In genomic region chr4:150126201-150126879, GRCh38 we compare ENCODE assay signal across 8 cellular contexts. TPM values are rescaled to one million over a fixed set of nuclear protein-coding genes. Genes with fewer than 3 reads are reported as not detected.
DNase-seq lines count a peak whose midpoint lies in the region; ATAC-seq, FAIRE-seq and TF ChIP-seq lines count a peak whose summit lies in the region.
"Had no signal": no experiment of that assay in that cellular context is flagged by ENCODE, and none has a peak within 500 bp of the region (broad histone marks: within the 10 kb centered on the region; RNA-seq: fewer than 3 reads in every experiment).

No MANE protein-coding gene starts in this region.

- peaks cover 11% of the 10 kb centered on the region for H3K27me3 Mint-ChIP-seq in stimulated activated memory B cell treated with anti-CD40 and anti-IgM and Interleukin-4, amounts not matched to agents 10 μg/mL and 1 μg/mL and 100 μg/mL, for 72 hours
- no peaks in the 10 kb centered on the region for H3K27me3 Mint-ChIP-seq in GM23338 (ENCODE audit: insufficient read depth, low read depth, poor library complexity)

- SMC1A ChIA-PET in GM12878 (lab: Charles Lee; ENCODE audit: uncharacterized antibody, unreplicated experiment), result no interaction called here

- no peak overlapping the region for H3K27ac Mint-ChIP-seq in stimulated activated memory B cell treated with anti-CD40 and anti-IgM and Interleukin-4, amounts not matched to agents 10 μg/mL and 1 μg/mL and 100 μg/mL, for 72 hours
- no peak overlapping the region for H3K27ac Mint-ChIP-seq in GM23338

- H3K56ac ChIP-seq in IMR-90 (ENCODE audit: extremely low read depth, insufficient read depth, low read length), result peak overlapping the region; percentile 27; the same call in 1 of the 2 replicates

- in situ Hi-C loops in IMR-90 (cut with MboI; ENCODE audit: low sequenced_read_pairs) (no loop called here), GM12878 (cut with MboI) (no loop called here)

- peak; percentile 68 for DNase-seq in IMR-90
- DNase-seq in GM12878 (ENCODE audit: low read depth, low spot score), result no peak
- no peak for DNase-seq in GM23338 (ENCODE audit: low spot score)
- no peak for DNase-seq in kidney
- DNase-seq: NCI-H82 had no signal

- no peaks in the 10 kb centered on the region for H3K27me3 ChIP-seq in IMR-90 (ENCODE audit: control insufficient read depth, insufficient read depth, low read length)
- H3K27me3 ChIP-seq in GM12878 (replicated peaks in 1 of 2; ENCODE audit: control insufficient read depth in 2 of 2, insufficient read depth in 2 of 2, low read length in 1 of 2), result no peaks in the 10 kb centered on the region
- H3K27me3 ChIP-seq in GM23338 (ENCODE audit: insufficient read depth), result no peaks in the 10 kb centered on the region

- no peak overlapping the region for H3K27ac ChIP-seq in IMR-90 (ENCODE audit: insufficient read depth, low read length)
- no peak overlapping the region for H3K27ac ChIP-seq in GM12878 (ENCODE audit: control insufficient read depth, insufficient read depth)
- H3K27ac ChIP-seq in GM23338 (ENCODE audit: low read depth), result no peak overlapping the region
- no peak overlapping the region for H3K27ac ChIP-seq in kidney (ENCODE audit: low read depth in 2 of 2, low read length in 2 of 2)

- peaks cover 4% of the 10 kb centered on the region; the same call in 1 of the 2 replicates for H3K9me3 ChIP-seq in IMR-90 (ENCODE audit: control insufficient read depth, insufficient read depth, low read length)
- H3K9me3 ChIP-seq in GM12878 (replicated peaks; ENCODE audit: control insufficient read depth, insufficient read depth, low read length), result no peaks in the 10 kb centered on the region
- peaks cover 0 to 6% of the 10 kb centered on the region in 2 donors for H3K9me3 ChIP-seq in kidney (ENCODE audit: control insufficient read depth in 1 of 2, low read length in 2 of 2)

- dilution Hi-C loops in IMR-90 (cut with HindIII; ENCODE audit: low sequenced_read_pairs, unreplicated experiment), result no loop called here

- ATAC-seq in GM19463 (IDR thresholded peaks at IDR 0.05; ENCODE audit: unreplicated experiment) (peak; percentile 17), IMR-90 (ENCODE audit: low read depth) (peak; percentile 34), GM12878 (peak; percentile 55), HG02588 (IDR thresholded peaks at IDR 0.05; ENCODE audit: unreplicated experiment) (no peak), GM23338 (no peak)
- ATAC-seq in stimulated activated memory B cell treated with anti-CD40 and anti-IgM and Interleukin-4, amounts not matched to agents 10 μg/mL and 1 μg/mL and 100 μg/mL, for 72 hours, result peak; percentile 68

- no peaks in the 10 kb centered on the region for H3K36me3 Mint-ChIP-seq in stimulated activated memory B cell treated with anti-CD40 and anti-IgM and Interleukin-4, amounts not matched to agents 10 μg/mL and 1 μg/mL and 100 μg/mL, for 72 hours
- 0 out of 3 replicates have a peak, but pooled peaks cover 3% of the 10 kb centered on the region for H3K36me3 Mint-ChIP-seq in GM23338 (ENCODE audit: low read depth)

- peaks cover 26 to 38% of the 10 kb centered on the region in 2 experiments for H3K79me1 ChIP-seq in IMR-90 (ENCODE audit: low read depth in 1 of 2, low read length in 2 of 2)

- CTCF ChIA-PET in IMR-90 (lab: Yijun Ruan, JAX) (interaction anchor here (1.0 kb wide), 1 partner anchor 10 kb away, joined by 3 read pairs; no protein-coding TSS in a partner anchor), GM12878 (lab: Yijun Ruan, JAX) (no interaction called here)

- H3K79me2 ChIP-seq in GM12878 (ENCODE audit: control insufficient read depth, insufficient read depth, low read length), result no peaks in the 10 kb centered on the region
- no peaks in the 10 kb centered on the region for H3K79me2 ChIP-seq in GM23338 (replicated peaks; ENCODE audit: insufficient read depth)

- no peaks in the 10 kb centered on the region for H3K36me3 ChIP-seq in IMR-90 (ENCODE audit: control insufficient read depth, insufficient read depth, low read length)
- H3K36me3 ChIP-seq in GM12878 (ENCODE audit: control insufficient read depth in 2 of 2, insufficient read depth in 2 of 2, low read length in 1 of 2), result no peaks in the 10 kb centered on the region
- no peaks in the 10 kb centered on the region for H3K36me3 ChIP-seq in GM23338 (ENCODE audit: insufficient read depth)
- no peaks in the 10 kb centered on the region for H3K36me3 ChIP-seq in kidney (ENCODE audit: control insufficient read depth in 1 of 2, insufficient read depth in 2 of 2, low read length in 2 of 2)

- H2BK15ac ChIP-seq in IMR-90 (ENCODE audit: low read depth, low read length), result no peak overlapping the region

- H2BK5ac ChIP-seq in IMR-90 (ENCODE audit: low read depth, low read length, poor library complexity, severe bottlenecking), result peak overlapping the region; percentile 79

- TF ChIP-seq POLR2A in IMR-90 (IDR thresholded peaks at IDR 0.05; ENCODE audit: low read depth, low read length), result no peak
- TF ChIP-seq POLR2A in GM12878 (IDR thresholded peaks at IDR 0.05; ENCODE audit: low read depth, low read length), result no peak

- peak overlapping the region; percentile 48; the same call in 1 of the 2 replicates for H2AK5ac ChIP-seq in IMR-90 (ENCODE audit: low read depth, low read length)

- peaks cover 26% of the 10 kb centered on the region for H3K4me1 Mint-ChIP-seq in stimulated activated memory B cell treated with anti-CD40 and anti-IgM and Interleukin-4, amounts not matched to agents 10 μg/mL and 1 μg/mL and 100 μg/mL, for 72 hours
- no peaks in the 10 kb centered on the region for H3K4me1 Mint-ChIP-seq in GM23338

- TF ChIP-seq RAD21 in IMR-90 (IDR thresholded peaks at IDR 0.05; ENCODE audit: low read length) (no peak), GM12878 (IDR thresholded peaks at IDR 0.05; ENCODE audit: insufficient read depth, low read depth, low read length) (no peak)

- H3K4me3 ChIP-seq in IMR-90 (ENCODE audit: insufficient read depth, low read depth, low read length) (no peak overlapping the region), GM12878 (no peak overlapping the region), GM23338 (no peak overlapping the region), kidney (ENCODE audit: low read length in 2 of 2) (no peak overlapping the region)

- no peak overlapping the region; the same call in 1 of the 2 replicates for H3K23ac ChIP-seq in IMR-90 (ENCODE audit: low read depth, low read length)

- peak overlapping the region; percentile 64; the same call in 1 of the 2 replicates for H2BK120ac ChIP-seq in IMR-90 (ENCODE audit: low read depth, low read length)

- POLR2A ChIA-PET in IMR-90 (lab: Charles Lee; ENCODE audit: unreplicated experiment), result no interaction called here
- POLR2A ChIA-PET in GM12878 (lab: Charles Lee), result no interaction called here

- no peaks in the 10 kb centered on the region for H3K9me2 ChIP-seq in GM23338 (ENCODE audit: insufficient read depth)

- H4K91ac ChIP-seq in IMR-90 (ENCODE audit: insufficient read depth, low read depth, low read length), result no peak overlapping the region; the same call in 1 of the 2 replicates

- TF ChIP-seq CTCF in IMR-90 (conservative IDR thresholded peaks at IDR 0.05; ENCODE audit: low read depth, low read length), result no peak
- no peak for TF ChIP-seq CTCF in GM12878 (IDR thresholded peaks at IDR 0.05 in 2 of 3, conservative IDR thresholded peaks at IDR 0.05 in 1 of 3; ENCODE audit: control insufficient read depth in 2 of 3, extremely low read depth in 1 of 3, insufficient read depth in 1 of 3, low read depth in 3 of 3, low read length in 3 of 3)
- no peak for TF ChIP-seq CTCF in GM23338 (conservative IDR thresholded peaks at IDR 0.05; ENCODE audit: low read depth in 2 of 2)
- TF ChIP-seq CTCF in kidney (IDR thresholded peaks at IDR 0.05; ENCODE audit: borderline replicate concordance, extremely low read depth, insufficient read depth), result no peak

- WGBS in IMR-90 (ENCODE audit: extremely low coverage in 2 of 2, insufficient read length in 1 of 2), 2 experiments, result no CpG with 5 or more reads among the region's 3 CpGs
- WGBS in GM12878 (ENCODE audit: insufficient coverage, insufficient replicate concordance, low lambda C conversion rate, missing lambda C conversion rate), result 2% methylated on average over 3 of the region's 3 CpGs

- intact Hi-C loops in IMR-90 (cut with micrococcal nuclease), result no loop called here
- intact Hi-C loops in GM12878 (cut with micrococcal nuclease; ENCODE audit: unreplicated experiment), result no loop called here
- intact Hi-C loops in kidney (cut with DNase I), result no loop called here

- H2BK20ac ChIP-seq in IMR-90 (ENCODE audit: low read depth, low read length), result peak overlapping the region; percentile 53; the same call in 1 of the 2 replicates

- peaks cover 6% of the 10 kb centered on the region for H3K4me1 ChIP-seq in IMR-90 (ENCODE audit: control insufficient read depth, insufficient read depth, low read length)
- H3K4me1 ChIP-seq in GM12878 (ENCODE audit: control insufficient read depth, insufficient read depth, low read length), result peaks cover 4% of the 10 kb centered on the region; the same call in 1 of the 2 replicates
- no peaks in the 10 kb centered on the region for H3K4me1 ChIP-seq in GM23338 (ENCODE audit: insufficient read depth)
- no peaks in the 10 kb centered on the region for H3K4me1 ChIP-seq in kidney (ENCODE audit: control insufficient read depth in 1 of 2, insufficient read depth in 1 of 2, low read depth in 1 of 2, low read length in 2 of 2)

- H3K4ac ChIP-seq in IMR-90 (ENCODE audit: low read depth, low read length), result peak overlapping the region; percentile 77; the same call in 1 of the 2 replicates

- H3K18ac ChIP-seq in IMR-90 (ENCODE audit: low read depth, low read length), result no peak overlapping the region; the same call in 1 of the 2 replicates

- H2AK9ac ChIP-seq in IMR-90 (replicated peaks; ENCODE audit: low read depth, low read length, poor library complexity), result no peak overlapping the region

- FAIRE-seq in GM12878 (lab: Jason Lieb, UNC), result no peak
- no peak for FAIRE-seq in kidney (lab: Jason Lieb, UNC)

- peak overlapping the region in 1 of 2 experiments; percentile 26; a peak in 2 of 4 replicates for H4K8ac ChIP-seq in IMR-90 (ENCODE audit: low read depth in 2 of 2, low read length in 2 of 2)

- TF ChIP-seq EP300 in GM12878 (IDR thresholded peaks at IDR 0.05; ENCODE audit: borderline replicate concordance in 1 of 2, control insufficient read depth in 1 of 2, low read depth in 2 of 2, low read length in 2 of 2), result no peak

- no peak overlapping the region for H2AFZ ChIP-seq in IMR-90 (replicated peaks; ENCODE audit: low read length, poor library complexity)
- peak overlapping the region; percentile 12; the same call in 1 of the 2 replicates for H2AFZ ChIP-seq in GM12878 (ENCODE audit: control insufficient read depth, low read depth, low read length)
- H2AFZ ChIP-seq in GM23338, result no peak overlapping the region

- H3F3A ChIP-seq in GM23338 (replicated peaks; ENCODE audit: low read depth), result no peaks in the 10 kb centered on the region

- no peak overlapping the region for H3K9ac ChIP-seq in IMR-90 (ENCODE audit: low read depth, low read length)
- H3K9ac ChIP-seq in GM12878 (ENCODE audit: control insufficient read depth, insufficient read depth, low read length), result no peak overlapping the region
- H3K9ac ChIP-seq in kidney (ENCODE audit: low read length in 2 of 2), result no peak overlapping the region

- no peaks in the 10 kb centered on the region for H3K9me3 Mint-ChIP-seq in stimulated activated memory B cell treated with anti-CD40 and anti-IgM and Interleukin-4, amounts not matched to agents 10 μg/mL and 1 μg/mL and 100 μg/mL, for 72 hours
- H3K9me3 Mint-ChIP-seq in GM23338, result peaks cover 10% of the 10 kb centered on the region; the same call in 1 of the 3 replicates

- H3K4me2 ChIP-seq in IMR-90 (ENCODE audit: low read depth, low read length) (peak overlapping the region; percentile 60; the same call in 1 of the 2 replicates), GM12878 (ENCODE audit: control insufficient read depth, insufficient read depth) (peak overlapping the region; percentile 30; the same call in 1 of the 2 replicates), GM23338 (no peak overlapping the region)

- no peak overlapping the region for H4K5ac ChIP-seq in IMR-90 (ENCODE audit: low read depth, low read length)

- H3K9me1 ChIP-seq in IMR-90 (ENCODE audit: insufficient read depth, low read length), result peaks cover 2% of the 10 kb centered on the region; the same call in 1 of the 2 replicates

- RAD21 ChIA-PET in GM12878 (lab: Charles Lee; ENCODE audit: unreplicated experiment), result no interaction called here

- H4K20me1 ChIP-seq in IMR-90 (ENCODE audit: insufficient read depth, low read length) (no peaks in the 10 kb centered on the region), GM12878 (ENCODE audit: control insufficient read depth, insufficient read depth) (no peaks in the 10 kb centered on the region), GM23338 (replicated peaks; ENCODE audit: insufficient read depth) (no peaks in the 10 kb centered on the region)

- peak overlapping the region; percentile 19 for H3K4me3 Mint-ChIP-seq in stimulated activated memory B cell treated with anti-CD40 and anti-IgM and Interleukin-4, amounts not matched to agents 10 μg/mL and 1 μg/mL and 100 μg/mL, for 72 hours
- no peak overlapping the region for H3K4me3 Mint-ChIP-seq in GM23338

- BruUV-seq in IMR-90 (replicated peaks; lab: Mats Ljungman, UMichigan) (no TSS peak), GM12878 (replicated peaks; lab: Mats Ljungman, UMichigan) (no TSS peak)

- H3K14ac ChIP-seq in IMR-90 (replicated peaks; ENCODE audit: low read depth, low read length), result no peak overlapping the region; the same call in 1 of the 2 replicates

RNA-seq across cellular contexts. Expression of gene DCLK2, which starts 48.1 kb away (rescaled TPM):
- total RNA-seq in IMR-90 (2012; rRNA removed) (10.8 and 11.3 TPM in 2 replicates), GM12878 (2014; rRNA removed) (not detected in 2 replicates), GM12878 (2014; rRNA removed; fragmentation: Illumina TruSeq; extraction: Trizol) (not detected in 2 replicates), GM12878 (2021) (not detected in 2 replicates), kidney (3.4 TPM)
- polyA plus RNA-seq in IMR-90 (2012; rRNA removed) (13.2 and 15.5 TPM in 2 replicates), GM12878 (2011; rRNA removed) (not detected in 2 replicates), GM12878 (2014; fragmentation: Illumina TruSeq; extraction: Trizol) (not detected in 2 replicates), GM12878 (2014; fragmentation: Nextera tagmentation; extraction: Ambion mirVana) (not detected), GM12878 (2014; rRNA removed) (not detected in 2 replicates), GM12878 (2016; fragmentation: Nextera tagmentation; extraction: Ambion mirVana) (not detected), GM23338 (2016; fragmentation: Nextera tagmentation; extraction: Ambion mirVana) (0.23 TPM in 1 of 2 replicates, not detected in the other), kidney (ENCODE audit: insufficient read depth, low read depth, low replicate concordance) (2.6 TPM)
- 7.1 and 9.1 TPM in 2 replicates for polyA plus RNA-seq in IMR-90 (2012; cell fraction: cytosol; rRNA removed)
- polyA plus RNA-seq in IMR-90 (2012; cell fraction: nucleus; rRNA removed; ENCODE audit: low replicate concordance), result 28.7 and 33.6 TPM in 2 replicates
- total RNA-seq in GM12878 (2013; cell fraction: nucleolus; rRNA removed), result not detected in 2 replicates
- polyA plus RNA-seq in GM12878 (2011; ENCODE audit: low read depth), result not detected
- polyA plus RNA-seq in GM12878 (2011; cell fraction: cytosol; rRNA removed), result not detected in 2 replicates
- polyA plus RNA-seq in GM12878 (2011; cell fraction: nucleus; rRNA removed), result not detected in 2 replicates
- polyA plus RNA-seq in GM12878 (2012), result 0.19 TPM in 1 of 2 replicates, not detected in the other
- not detected in 2 replicates for polyA minus RNA-seq in GM12878 (2011; rRNA and poly(A)+ RNA removed)
- polyA minus RNA-seq in GM12878 (2011; cell fraction: cytosol; rRNA and poly(A)+ RNA removed), result not detected in 2 replicates
- not detected in 2 replicates for polyA minus RNA-seq in GM12878 (2011; cell fraction: nucleus; rRNA and poly(A)+ RNA removed)
- total RNA-seq in GM23338 (2014; rRNA removed; shearing (Covaris generic)), result 0.49 and 0.58 TPM in 2 replicates

Comparison
In these comparisons a context has a peak if more than half of its experiments do, and no peak if none do; other contexts are left out.
1. ATAC-seq: peak in GM19463 (single experiment), IMR-90 (single experiment), GM12878 (single experiment) and stimulated activated memory B cell treated with anti-CD40 and anti-IgM and Interleukin-4, amounts not matched to agents 10 μg/mL and 1 μg/mL and 100 μg/mL, for 72 hours (single experiment); none in HG02588 (single experiment) and GM23338 (single experiment).